Comparison of ENCODE assay signal across 27 cellular contexts in the genomic region with DNA sequence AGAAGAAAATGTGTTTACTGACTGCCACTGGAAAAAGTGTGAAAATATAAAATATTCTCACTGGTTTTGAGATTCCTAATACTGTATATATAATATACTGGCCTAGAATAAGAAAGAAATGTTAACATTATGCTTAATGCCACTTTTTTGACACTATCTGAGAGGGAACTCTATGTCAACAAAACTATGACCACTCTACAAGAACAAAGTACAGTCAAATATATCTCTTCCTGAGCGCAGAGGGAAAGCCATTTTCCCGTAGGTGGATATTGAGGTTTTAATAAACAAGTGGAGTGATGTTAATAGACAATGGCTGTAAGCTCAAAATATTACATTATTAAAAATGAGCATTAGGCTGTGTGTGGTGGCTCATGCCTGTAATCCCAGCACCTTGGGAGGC.
"Had no signal": no experiment of that assay in that cellular context is flagged by ENCODE, and none has a peak within 500 bp of the region (broad histone marks: within the 10 kb centered on the region; RNA-seq: fewer than 3 reads in every experiment).

No MANE protein-coding gene starts in this region.

- H3K4me1 ChIP-seq: suprapubic skin, testis, upper lobe of left lung, upper lobe of right lung, uterus, vagina had no signal

- H3K36me3 ChIP-seq: thoracic aorta, transverse colon, uterus, vagina had no signal

- H3K4me3 ChIP-seq: stomach, suprapubic skin, testis, thoracic aorta, thyroid gland, tibial artery, tibial nerve, transverse colon, upper lobe of left lung, upper lobe of right lung, uterus, vagina had no signal

- H3K9me3 ChIP-seq: stomach, suprapubic skin, testis, thoracic aorta, thyroid gland, tibial artery, tibial nerve, transverse colon, upper lobe of left lung, upper lobe of right lung, uterus, vagina had no signal

- ATAC-seq: stimulated activated effector memory CD8-positive, alpha-beta T cell treated with anti-CD3 and anti-CD28 coated beads, Interleukin-12 subunit alpha, Interleukin-12 subunit beta, amount 100 ng/mL, for 72 hours; stimulated activated memory B cell treated with anti-CD40 and anti-IgM and Interleukin-4, amounts not matched to agents 10 μg/mL and 1 μg/mL and 100 μg/mL, for 72 hours; stimulated activated naive B cell treated with anti-CD40 and anti-IgM and Interleukin-4, amounts not matched to agents 10 μg/mL and 1 μg/mL and 100 μg/mL, for 72 hours; stimulated activated naive CD8-positive, alpha-beta T cell treated with anti-CD3 and anti-CD28 coated beads, Interleukin-15, amount 100 ng/mL, for 72 hours; stimulated activated naive CD8-positive, alpha-beta T cell treated with anti-CD3 and anti-CD28 coated beads, Interleukin-15, Interleukin-2, amounts not matched to agents 100 U/mL and 50 U/mL, for 24 hours; upper lobe of right lung had no signal

- FAIRE-seq: urothelium cell line had no signal

- H3K27me3 ChIP-seq: stomach, suprapubic skin, testis, thyroid gland, tibial artery, tibial nerve, transverse colon, upper lobe of left lung, upper lobe of right lung, uterus, vagina had no signal

- DNase-seq: stimulated activated CD4-positive, alpha-beta T cell treated with anti-CD3 and anti-CD28 coated beads, Interleukin-2, amount 100 ng/mL, for 48 hours; stimulated activated CD4-positive, alpha-beta T cell treated with anti-CD3 and anti-CD28 coated beads, Interleukin-4, amount 100 ng/mL, for 1 hour; stimulated activated CD4-positive, alpha-beta T cell treated with anti-CD3 and anti-CD28 coated beads, Interleukin-4, amount 100 ng/mL, for 24 hours; stimulated activated CD4-positive, alpha-beta T cell treated with anti-CD3 and anti-CD28 coated beads, Interleukin-4, amount 100 ng/mL, for 4 hours; stimulated activated CD8-positive, alpha-beta memory T cell treated with anti-CD3 and anti-CD28 coated beads, Interleukin-4, amount 100 ng/mL, for 48 hours; stimulated activated naive B cell treated with anti-CD40 and anti-IgM and Interleukin-4, amounts not matched to agents 10 μg/mL and 1 μg/mL and 100 μg/mL, for 72 hours; stimulated activated naive CD4-positive, alpha-beta T cell; stimulated activated naive CD4-positive, alpha-beta T cell treated with Interleukin-2 at 50 U/mL for 16 hours; stimulated activated naive CD8-positive, alpha-beta T cell treated with anti-CD3 and anti-CD28 coated beads, Interleukin-15, amount 100 ng/mL, for 72 hours; stimulated activated naive CD8-positive, alpha-beta T cell treated with anti-CD3 and anti-CD28 coated beads, Interleukin-15, Interleukin-2, amounts not matched to agents 100 U/mL and 50 U/mL, for 24 hours; stomach; substantia nigra; testis; thyroid gland; tibial artery; transverse colon; trophoblast cell; upper lobe of left lung; upper lobe of right lung; uterus had no signal

- H3K27ac ChIP-seq: stomach, suprapubic skin, testis, thoracic aorta, thyroid gland, tibial artery, tibial nerve, transverse colon, upper lobe of left lung, upper lobe of right lung, uterus, vagina had no signal
